8 cellular contexts compared by ENCODE assay signal in the genomic region with DNA sequence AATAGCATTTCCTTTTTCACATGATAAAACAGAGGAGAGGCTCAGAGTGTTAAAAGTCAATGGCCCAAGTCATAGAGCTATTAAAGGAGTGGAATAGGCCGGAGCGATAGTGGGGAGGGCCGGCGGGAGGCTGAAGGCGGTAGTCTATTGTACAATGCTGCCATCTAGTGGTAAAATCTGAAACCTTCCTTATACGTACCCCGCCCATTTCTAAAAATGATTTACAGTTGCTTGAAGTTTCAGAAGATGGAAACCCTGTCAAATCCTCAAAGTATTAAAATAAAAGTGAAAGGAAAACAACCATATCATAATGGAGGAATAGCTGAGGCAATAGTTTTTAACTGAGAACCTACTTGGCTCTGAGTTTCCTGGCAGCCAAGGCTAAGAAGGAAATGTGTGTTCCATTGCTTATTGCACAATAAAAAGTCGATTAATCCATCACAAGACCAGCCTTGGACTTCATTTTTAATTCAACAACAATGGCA.
DNase-seq lines count a peak whose midpoint lies in the region; ATAC-seq, FAIRE-seq and TF ChIP-seq lines count a peak whose summit lies in the region.

No MANE protein-coding gene starts in this region.

- H3K4me2 ChIP-seq in Loucy (ENCODE audit: low read depth, low read length, poor library complexity, severe bottlenecking) = peak overlapping the region; percentile 7

- no peaks in the 10 kb centered on the region for H3K9me2 ChIP-seq in Loucy (replicated peaks; ENCODE audit: low read depth, low read length)

- peak overlapping the region; percentile 52; the same call in 1 of the 2 replicates for H2AFZ ChIP-seq in Loucy (ENCODE audit: low read length)

- TF ChIP-seq CTCF in AG09319 (IDR thresholded peaks at IDR 0.05; ENCODE audit: low read depth, low read length) (peak; percentile 61), GM12875 (IDR thresholded peaks at IDR 0.05; ENCODE audit: borderline replicate concordance, insufficient read depth, low read depth, low read length) (peak; percentile 52), HFF-Myc (IDR thresholded peaks at IDR 0.05; ENCODE audit: low read depth, low read length, missing control alignments) (peak; percentile 52), Loucy (conservative IDR thresholded peaks at IDR 0.05; ENCODE audit: low read length) (peak; percentile 89), bronchial epithelial cell (IDR thresholded peaks at IDR 0.05; ENCODE audit: insufficient read depth, low read length, severe bottlenecking) (peak; percentile 61), stomach (IDR thresholded peaks at IDR 0.05) (peak in 5 of 7 experiments; percentile 43 to 88 (median 82))

- FAIRE-seq in bronchial epithelial cell (lab: Jason Lieb, UNC) = no peak

- H3F3A ChIP-seq in Loucy (ENCODE audit: low read depth) = no peaks in the 10 kb centered on the region

- peak; percentile 25 for DNase-seq in AG09319 (ENCODE audit: extremely low read depth, low read depth)
- peak; percentile 25 for DNase-seq in HFF-Myc (ENCODE audit: extremely low read depth, low read depth)
- DNase-seq in SK-MEL-5 (ENCODE audit: low read depth, low spot score) = peak; percentile 64
- peak; percentile 54 for DNase-seq in bronchial epithelial cell (ENCODE audit: low read depth)
- DNase-seq in left colon = peak in 1 of 2 donors; percentile 59
- DNase-seq in stomach = peak; percentile 59

- WGBS in stomach, 5 donors = 10 to 12% (median 10%) methylated on average over 8 of the region's 8 CpGs

- H3K9ac ChIP-seq in Loucy (ENCODE audit: low read depth, low read length, poor library complexity, severe bottlenecking) = no peak overlapping the region

- no peak overlapping the region for H3K4me3 ChIP-seq in GM12875 (ENCODE audit: low read depth, low read length)
- H3K4me3 ChIP-seq in HFF-Myc (replicated peaks; ENCODE audit: low read depth, low read length) = no peak overlapping the region
- H3K4me3 ChIP-seq in Loucy (ENCODE audit: low read length, poor library complexity, severe bottlenecking) = no peak overlapping the region
- H3K4me3 ChIP-seq in bronchial epithelial cell (ENCODE audit: low read depth, low read length) = no peak overlapping the region
- H3K4me3 ChIP-seq in stomach = no peak overlapping the region

- H3K4me1 ChIP-seq in Loucy (ENCODE audit: insufficient read depth, low read length, poor library complexity, severe bottlenecking) = no peaks in the 10 kb centered on the region
- peaks cover 6 to 13% (median 11%) of the 10 kb centered on the region in 4 donors for H3K4me1 ChIP-seq in stomach

- H3K36me3 ChIP-seq in Loucy (ENCODE audit: insufficient read depth, low read length) = no peaks in the 10 kb centered on the region
- no peaks in the 10 kb centered on the region for H3K36me3 ChIP-seq in bronchial epithelial cell (ENCODE audit: control insufficient read depth, insufficient read depth, low read length)
- H3K36me3 ChIP-seq in stomach = no peaks in the 10 kb centered on the region

- H3K9me3 ChIP-seq in Loucy (ENCODE audit: insufficient read depth, low read depth, low read length) (no peaks in the 10 kb centered on the region), stomach (no peaks in the 10 kb centered on the region)

- no peak for TF ChIP-seq POLR2A in stomach (IDR thresholded peaks at IDR 0.05)

- no peaks in the 10 kb centered on the region for H3K27me3 ChIP-seq in Loucy (ENCODE audit: insufficient read depth, low read length, poor library complexity, severe bottlenecking)
- no peaks in the 10 kb centered on the region for H3K27me3 ChIP-seq in bronchial epithelial cell (ENCODE audit: control insufficient read depth, insufficient read depth, low read length)
- peaks cover 0 to 40% (median 0%) of the 10 kb centered on the region in 3 donors for H3K27me3 ChIP-seq in stomach

- peak; percentile 91 for ATAC-seq in left colon

- intact Hi-C loops in left colon (cut with DNase I, micrococcal nuclease) = loop anchor here in 1 of 2 donors (2.0 kb wide), 2 partner anchors 163 to 273 kb away; no protein-coding TSS in a partner anchor
- intact Hi-C loops in stomach (cut with DNase I; ENCODE audit: low total_unique reads) = loop anchor here (5.0 kb wide), 2 partner anchors 165 to 275 kb away; no protein-coding TSS in a partner anchor

- no peak overlapping the region for H3K27ac ChIP-seq in stomach

- TF ChIP-seq EP300 in stomach (IDR thresholded peaks at IDR 0.05) = no peak

- H4K20me1 ChIP-seq in Loucy (ENCODE audit: insufficient read depth, low read length, poor library complexity, severe bottlenecking) = no peaks in the 10 kb centered on the region

- in situ Hi-C loops in SK-MEL-5 (cut with HindIII; ENCODE audit: low pct_unique_long_range_greater_than_20kb, low sequenced_read_pairs) = no loop called here

- no peaks in the 10 kb centered on the region for H3K79me2 ChIP-seq in Loucy (ENCODE audit: insufficient read depth, low read length)
